Comparison of ENCODE assay signal across 1 cellular context in the genomic region with DNA sequence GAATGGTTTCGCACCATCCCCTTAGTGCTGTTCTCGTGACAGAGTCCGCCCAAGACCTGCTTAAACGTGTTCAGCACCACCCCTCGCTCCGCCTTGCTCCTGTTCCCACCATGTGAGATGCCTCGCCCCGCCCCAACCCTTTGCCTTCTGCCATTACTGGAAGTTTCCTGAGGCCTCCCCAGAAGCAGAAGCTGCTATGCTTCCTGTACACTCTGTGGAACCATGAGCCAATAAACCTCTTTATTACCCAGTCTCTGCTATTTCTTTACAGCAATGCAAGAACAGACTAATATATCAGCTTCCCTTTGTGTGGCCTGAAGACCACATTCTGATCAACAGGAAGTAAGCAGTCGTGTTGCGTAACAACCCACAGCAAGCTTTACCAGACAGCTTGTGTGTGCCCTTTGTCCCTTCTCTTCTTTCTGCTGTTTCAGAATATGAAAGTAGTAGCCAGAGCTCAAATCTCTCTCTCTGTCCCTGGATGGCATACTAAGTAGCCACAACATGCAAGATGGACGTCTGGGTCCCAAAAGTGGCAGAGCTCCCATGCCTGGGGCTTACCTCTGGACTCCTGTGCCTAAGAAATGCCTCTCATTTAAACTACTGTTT.
TF ChIP-seq lines count a peak whose summit lies in the region.

No MANE protein-coding gene starts in this region.

TF ChIP-seq in HepG2, 621 proteins besides CTCF, POLR2A, EP300 and RAD21 (continued from another document and continues in another):
- TF ChIP-seq ZNF879 (CRISPR knock-in tag; IDR thresholded peaks at IDR 0.05) (no peak), ZNF446 (CRISPR knock-in tag; IDR thresholded peaks at IDR 0.05) (no peak), KLF15 (CRISPR knock-in tag; IDR thresholded peaks at IDR 0.05; ENCODE audit: borderline replicate concordance) (no peak), ELF1 (CRISPR knock-in tag; IDR thresholded peaks at IDR 0.05) (peak; percentile 81), ZNF343 (CRISPR knock-in tag; IDR thresholded peaks at IDR 0.05) (no peak), CBX2 (IDR thresholded peaks at IDR 0.05; ENCODE audit: low read depth, low read length) (no peak), CBX2 (CRISPR knock-in tag; IDR thresholded peaks at IDR 0.05; ENCODE audit: low read depth) (no peak), ZBTB38 (CRISPR knock-in tag; IDR thresholded peaks at IDR 0.05) (0 out of 2 replicates have a peak, but pooled peaks have one; percentile 28), ZNF207 (IDR thresholded peaks at IDR 0.05; ENCODE audit: borderline replicate concordance) (no peak), ZNF30 (CRISPR knock-in tag; IDR thresholded peaks at IDR 0.05) (no peak), POLR2G (IDR thresholded peaks at IDR 0.05; ENCODE audit: low read depth, low read length) (0 out of 2 replicates have a peak, but pooled peaks have one; percentile 28), ZNF205 (CRISPR knock-in tag; IDR thresholded peaks at IDR 0.05) (no peak), PTBP1 (IDR thresholded peaks at IDR 0.05; ENCODE audit: low read depth, low read length, poor library complexity, severe bottlenecking) (no peak), SMC3 (IDR thresholded peaks at IDR 0.05; ENCODE audit: low read length) (no peak), SP5 (CRISPR knock-in tag; IDR thresholded peaks at IDR 0.05; ENCODE audit: borderline replicate concordance, low read depth) (no peak), ZNF564 (CRISPR knock-in tag; IDR thresholded peaks at IDR 0.05) (no peak), MEF2D (CRISPR knock-in tag; IDR thresholded peaks at IDR 0.05) (no peak), ZNF747 (CRISPR knock-in tag; IDR thresholded peaks at IDR 0.05; ENCODE audit: borderline replicate concordance) (peak; percentile 82), ZNF558 (CRISPR knock-in tag; IDR thresholded peaks at IDR 0.05; ENCODE audit: borderline replicate concordance) (no peak), RNF2 (conservative IDR thresholded peaks at IDR 0.05; ENCODE audit: low read depth) (no peak), JDP2 (CRISPR knock-in tag; IDR thresholded peaks at IDR 0.05; ENCODE audit: borderline replicate concordance) (no peak), ZNF530 (CRISPR knock-in tag; IDR thresholded peaks at IDR 0.05; ENCODE audit: low read depth) (no peak), ZNF652 (CRISPR knock-in tag; IDR thresholded peaks at IDR 0.05; ENCODE audit: borderline replicate concordance, low read depth) (no peak; the same call in 1 of the 2 replicates), ETV6 (CRISPR knock-in tag; conservative IDR thresholded peaks at IDR 0.05) (no peak), ZNF556 (CRISPR knock-in tag; IDR thresholded peaks at IDR 0.05; ENCODE audit: borderline replicate concordance) (no peak), MIXL1 (CRISPR knock-in tag; IDR thresholded peaks at IDR 0.05) (peak; percentile 45; the same call in 1 of the 2 replicates), HMG20B (CRISPR knock-in tag; conservative IDR thresholded peaks at IDR 0.05) (no peak), SPEN (CRISPR knock-in tag; IDR thresholded peaks at IDR 0.05; ENCODE audit: low read depth) (no peak), SALL1 (CRISPR knock-in tag; IDR thresholded peaks at IDR 0.05) (peak; percentile 62; the same call in 1 of the 2 replicates), ZNF839 (CRISPR knock-in tag; IDR thresholded peaks at IDR 0.05; ENCODE audit: borderline replicate concordance) (no peak), ZBTB20 (CRISPR knock-in tag; IDR thresholded peaks at IDR 0.05; ENCODE audit: borderline replicate concordance, low read depth) (no peak), ZMYM3 (CRISPR knock-in tag; IDR thresholded peaks at IDR 0.05) (peak; percentile 28; the same call in 1 of the 2 replicates), IKZF4 (CRISPR knock-in tag; IDR thresholded peaks at IDR 0.05; ENCODE audit: borderline replicate concordance, low read depth, not compliant biosample characterization) (no peak), DPF2 (CRISPR knock-in tag; IDR thresholded peaks at IDR 0.05; ENCODE audit: borderline replicate concordance, low read depth) (no peak), MTF1 (CRISPR knock-in tag; IDR thresholded peaks at IDR 0.05) (no peak), ZSCAN30 (CRISPR knock-in tag; IDR thresholded peaks at IDR 0.05) (no peak), ZNF367 (CRISPR knock-in tag; IDR thresholded peaks at IDR 0.05; ENCODE audit: borderline replicate concordance) (no peak), FUBP1 (CRISPR knock-in tag; IDR thresholded peaks at IDR 0.05; ENCODE audit: borderline replicate concordance) (no peak), DDIT3 (CRISPR knock-in tag; IDR thresholded peaks at IDR 0.05) (no peak), CREM (IDR thresholded peaks at IDR 0.05) (0 out of 2 replicates have a peak, but pooled peaks have one; percentile 22), CREM (CRISPR knock-in tag; IDR thresholded peaks at IDR 0.05) (no peak), SMAD1 (CRISPR knock-in tag; IDR thresholded peaks at IDR 0.05; ENCODE audit: borderline replicate concordance, low read depth) (no peak), KDM2A (CRISPR knock-in tag; IDR thresholded peaks at IDR 0.05; ENCODE audit: borderline replicate concordance, low read depth) (no peak), TOE1 (CRISPR knock-in tag; IDR thresholded peaks at IDR 0.05) (no peak), TBP (CRISPR knock-in tag; IDR thresholded peaks at IDR 0.05) (no peak), SMAD9 (CRISPR knock-in tag; IDR thresholded peaks at IDR 0.05) (no peak), ISL2 (CRISPR knock-in tag; IDR thresholded peaks at IDR 0.05) (no peak), PAF1 (CRISPR knock-in tag; IDR thresholded peaks at IDR 0.05) (no peak), SRY (CRISPR knock-in tag; IDR thresholded peaks at IDR 0.05) (no peak), THYN1 (CRISPR knock-in tag; IDR thresholded peaks at IDR 0.05; ENCODE audit: borderline replicate concordance, low read depth) (no peak), ZBTB44 (CRISPR knock-in tag; IDR thresholded peaks at IDR 0.05) (no peak)
- TF ChIP-seq, protein P1, sequence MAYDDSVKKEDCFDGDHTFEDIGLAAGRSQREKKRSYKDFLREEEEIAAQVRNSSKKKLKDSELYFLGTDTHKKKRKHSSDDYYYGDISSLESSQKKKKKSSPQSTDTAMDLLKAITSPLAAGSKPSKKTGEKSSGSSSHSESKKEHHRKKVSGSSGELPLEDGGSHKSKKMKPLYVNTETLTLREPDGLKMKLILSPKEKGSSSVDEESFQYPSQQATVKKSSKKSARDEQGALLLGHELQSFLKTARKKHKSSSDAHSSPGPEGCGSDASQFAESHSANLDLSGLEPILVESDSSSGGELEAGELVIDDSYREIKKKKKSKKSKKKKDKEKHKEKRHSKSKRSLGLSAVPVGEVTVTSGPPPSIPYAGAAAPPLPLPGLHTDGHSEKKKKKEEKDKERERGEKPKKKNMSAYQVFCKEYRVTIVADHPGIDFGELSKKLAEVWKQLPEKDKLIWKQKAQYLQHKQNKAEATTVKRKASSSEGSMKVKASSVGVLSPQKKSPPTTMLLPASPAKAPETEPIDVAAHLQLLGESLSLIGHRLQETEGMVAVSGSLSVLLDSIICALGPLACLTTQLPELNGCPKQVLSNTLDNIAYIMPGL (CRISPR knock-in tag; IDR thresholded peaks at IDR 0.05; ENCODE audit: borderline replicate concordance in 1 of 2, low read depth in 1 of 2): no peak; a peak in 1 of 4 replicates
- TF ChIP-seq, protein P2, sequence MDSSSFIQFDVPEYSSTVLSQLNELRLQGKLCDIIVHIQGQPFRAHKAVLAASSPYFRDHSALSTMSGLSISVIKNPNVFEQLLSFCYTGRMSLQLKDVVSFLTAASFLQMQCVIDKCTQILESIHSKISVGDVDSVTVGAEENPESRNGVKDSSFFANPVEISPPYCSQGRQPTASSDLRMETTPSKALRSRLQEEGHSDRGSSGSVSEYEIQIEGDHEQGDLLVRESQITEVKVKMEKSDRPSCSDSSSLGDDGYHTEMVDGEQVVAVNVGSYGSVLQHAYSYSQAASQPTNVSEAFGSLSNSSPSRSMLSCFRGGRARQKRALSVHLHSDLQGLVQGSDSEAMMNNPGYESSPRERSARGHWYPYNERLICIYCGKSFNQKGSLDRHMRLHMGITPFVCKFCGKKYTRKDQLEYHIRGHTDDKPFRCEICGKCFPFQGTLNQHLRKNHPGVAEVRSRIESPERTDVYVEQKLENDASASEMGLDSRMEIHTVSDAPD (CRISPR knock-in tag; IDR thresholded peaks at IDR 0.05): no peak
- TF ChIP-seq, protein P3, sequence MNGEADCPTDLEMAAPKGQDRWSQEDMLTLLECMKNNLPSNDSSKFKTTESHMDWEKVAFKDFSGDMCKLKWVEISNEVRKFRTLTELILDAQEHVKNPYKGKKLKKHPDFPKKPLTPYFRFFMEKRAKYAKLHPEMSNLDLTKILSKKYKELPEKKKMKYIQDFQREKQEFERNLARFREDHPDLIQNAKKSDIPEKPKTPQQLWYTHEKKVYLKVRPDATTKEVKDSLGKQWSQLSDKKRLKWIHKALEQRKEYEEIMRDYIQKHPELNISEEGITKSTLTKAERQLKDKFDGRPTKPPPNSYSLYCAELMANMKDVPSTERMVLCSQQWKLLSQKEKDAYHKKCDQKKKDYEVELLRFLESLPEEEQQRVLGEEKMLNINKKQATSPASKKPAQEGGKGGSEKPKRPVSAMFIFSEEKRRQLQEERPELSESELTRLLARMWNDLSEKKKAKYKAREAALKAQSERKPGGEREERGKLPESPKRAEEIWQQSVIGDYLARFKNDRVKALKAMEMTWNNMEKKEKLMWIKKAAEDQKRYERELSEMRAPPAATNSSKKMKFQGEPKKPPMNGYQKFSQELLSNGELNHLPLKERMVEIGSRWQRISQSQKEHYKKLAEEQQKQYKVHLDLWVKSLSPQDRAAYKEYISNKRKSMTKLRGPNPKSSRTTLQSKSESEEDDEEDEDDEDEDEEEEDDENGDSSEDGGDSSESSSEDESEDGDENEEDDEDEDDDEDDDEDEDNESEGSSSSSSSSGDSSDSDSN (CRISPR knock-in tag; IDR thresholded peaks at IDR 0.05): no peak
- TF ChIP-seq, protein P4, sequence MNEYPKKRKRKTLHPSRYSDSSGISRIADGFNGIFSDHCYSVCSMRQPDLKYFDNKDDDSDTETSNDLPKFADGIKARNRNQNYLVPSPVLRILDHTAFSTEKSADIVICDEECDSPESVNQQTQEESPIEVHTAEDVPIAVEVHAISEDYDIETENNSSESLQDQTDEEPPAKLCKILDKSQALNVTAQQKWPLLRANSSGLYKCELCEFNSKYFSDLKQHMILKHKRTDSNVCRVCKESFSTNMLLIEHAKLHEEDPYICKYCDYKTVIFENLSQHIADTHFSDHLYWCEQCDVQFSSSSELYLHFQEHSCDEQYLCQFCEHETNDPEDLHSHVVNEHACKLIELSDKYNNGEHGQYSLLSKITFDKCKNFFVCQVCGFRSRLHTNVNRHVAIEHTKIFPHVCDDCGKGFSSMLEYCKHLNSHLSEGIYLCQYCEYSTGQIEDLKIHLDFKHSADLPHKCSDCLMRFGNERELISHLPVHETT (CRISPR knock-in tag; conservative IDR thresholded peaks at IDR 0.05): no peak
- TF ChIP-seq, protein P5, sequence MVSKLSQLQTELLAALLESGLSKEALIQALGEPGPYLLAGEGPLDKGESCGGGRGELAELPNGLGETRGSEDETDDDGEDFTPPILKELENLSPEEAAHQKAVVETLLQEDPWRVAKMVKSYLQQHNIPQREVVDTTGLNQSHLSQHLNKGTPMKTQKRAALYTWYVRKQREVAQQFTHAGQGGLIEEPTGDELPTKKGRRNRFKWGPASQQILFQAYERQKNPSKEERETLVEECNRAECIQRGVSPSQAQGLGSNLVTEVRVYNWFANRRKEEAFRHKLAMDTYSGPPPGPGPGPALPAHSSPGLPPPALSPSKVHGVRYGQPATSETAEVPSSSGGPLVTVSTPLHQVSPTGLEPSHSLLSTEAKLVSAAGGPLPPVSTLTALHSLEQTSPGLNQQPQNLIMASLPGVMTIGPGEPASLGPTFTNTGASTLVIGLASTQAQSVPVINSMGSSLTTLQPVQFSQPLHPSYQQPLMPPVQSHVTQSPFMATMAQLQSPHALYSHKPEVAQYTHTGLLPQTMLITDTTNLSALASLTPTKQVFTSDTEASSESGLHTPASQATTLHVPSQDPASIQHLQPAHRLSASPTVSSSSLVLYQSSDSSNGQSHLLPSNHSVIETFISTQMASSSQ (IDR thresholded peaks at IDR 0.05; ENCODE audit: low read depth): 0 out of 2 replicates have a peak, but pooled peaks have one; percentile 22
- TF ChIP-seq, protein P5 (CRISPR knock-in tag; IDR thresholded peaks at IDR 0.05; ENCODE audit: borderline replicate concordance): no peak
